ENCODE assay signal across 23 cellular contexts in genomic region chr22:30181459-30182353, GRCh38.
A peak's percentile ranks its signal among the peaks of the same experiment; 100 is the strongest.
DNase-seq lines count a peak whose midpoint lies in the region; ATAC-seq, FAIRE-seq and TF ChIP-seq lines count a peak whose summit lies in the region.
"Had no signal": no experiment of that assay in that cellular context is flagged by ENCODE, and none has a peak within 500 bp of the region (broad histone marks: within the 10 kb centered on the region; RNA-seq: fewer than 3 reads in every experiment).

No MANE protein-coding gene starts in this region.

- H3K79me2 ChIP-seq in astrocyte (ENCODE audit: insufficient read depth, low read length), result no peaks in the 10 kb centered on the region

- H3K36me3 Mint-ChIP-seq in T-helper 2 cell treated with Interferon-gamma antibody and Interleukin-4, amounts not matched to agents 5 μg/mL and 100 μg/mL, for 36 hours (ENCODE audit: low read depth), result peaks cover 6% of the 10 kb centered on the region
- no peaks in the 10 kb centered on the region for H3K36me3 Mint-ChIP-seq in astrocyte (ENCODE audit: low read depth, unreplicated experiment)
- H3K36me3 Mint-ChIP-seq: stimulated activated naive B cell treated with anti-CD40 and anti-IgM and Interleukin-4, amounts not matched to agents 10 μg/mL and 1 μg/mL and 100 μg/mL, for 72 hours; WTC11 had no signal

- TF ChIP-seq CTCF in A549 (IDR thresholded peaks at IDR 0.05) (no peak), HEK293 (tag by site-specific recombination; IDR thresholded peaks at IDR 0.05) (no peak), astrocyte (IDR thresholded peaks at IDR 0.05; ENCODE audit: insufficient read depth, low read depth, low read length) (no peak), pancreas (IDR thresholded peaks at IDR 0.05) (no peak)

- WGBS in A549 (ENCODE audit: missing lambda C conversion rate), result 86% methylated on average over 7 of the region's 7 CpGs
- WGBS in pancreas, 2 donors, result 57 to 58% methylated on average over 7 of the region's 7 CpGs

- no peaks in the 10 kb centered on the region for H3K9me3 Mint-ChIP-seq in T-helper 2 cell treated with Interferon-gamma antibody and Interleukin-4, amounts not matched to agents 5 μg/mL and 100 μg/mL, for 36 hours
- no peaks in the 10 kb centered on the region for H3K9me3 Mint-ChIP-seq in astrocyte (ENCODE audit: unreplicated experiment)
- H3K9me3 Mint-ChIP-seq: central memory CD8-positive, alpha-beta T cell; nephron; stimulated activated naive B cell treated with anti-CD40 and anti-IgM and Interleukin-4, amounts not matched to agents 10 μg/mL and 1 μg/mL and 100 μg/mL, for 72 hours; WTC11 had no signal

- CTCF ChIA-PET in A549 (lab: Yijun Ruan, JAX) (interaction anchor here (0.6 to 1.1 kb wide), 2 partner anchors 19 to 73 kb away, joined by 3 to 7 read pairs; no protein-coding TSS in a partner anchor), HEK293 (lab: Yijun Ruan, JAX) (interaction anchor here (0.7 to 2.5 kb wide), 5 partner anchors 15 to 1958 kb away, joined by 3 to 8 read pairs (median 3); no protein-coding TSS in a partner anchor)

- intact Hi-C loops in pancreas (cut with DNase I), result no loop called here

- no peak overlapping the region for H3K9ac ChIP-seq in astrocyte (ENCODE audit: low read length)

- H3K4me3 ChIP-seq in A549 (no peak overlapping the region), HEK293 (ENCODE audit: low read depth, low read length) (no peak overlapping the region), astrocyte (ENCODE audit: insufficient read depth, low read depth, low read length) (no peak overlapping the region), pancreas (no peak overlapping the region)
- H3K4me3 ChIP-seq: adrenal gland, PC-9, prostate gland, tibial nerve had no signal

- no peaks in the 10 kb centered on the region for H3K36me3 ChIP-seq in HEK293 (ENCODE audit: control insufficient read depth in 2 of 2, insufficient read depth in 1 of 2, low read length in 2 of 2)
- no peaks in the 10 kb centered on the region for H3K36me3 ChIP-seq in astrocyte (ENCODE audit: insufficient read depth, low read length)
- H3K36me3 ChIP-seq in pancreas, result no peaks in the 10 kb centered on the region
- H3K36me3 ChIP-seq: adrenal gland, prostate gland, tibial nerve had no signal

- TF ChIP-seq EP300 in A549 (IDR thresholded peaks at IDR 0.05), result no peak

- H3K27me3 ChIP-seq in astrocyte (ENCODE audit: insufficient read depth, low read length) (no peaks in the 10 kb centered on the region), pancreas (no peaks in the 10 kb centered on the region)
- H3K27me3 ChIP-seq: adrenal gland, tibial nerve had no signal

- peaks cover 36% of the 10 kb centered on the region for H3K4me1 ChIP-seq in A549
- H3K4me1 ChIP-seq in HEK293 (ENCODE audit: control insufficient read depth, insufficient read depth, low read length), result peaks cover 4% of the 10 kb centered on the region
- no peaks in the 10 kb centered on the region for H3K4me1 ChIP-seq in astrocyte (ENCODE audit: insufficient read depth, low read length)
- H3K4me1 ChIP-seq in pancreas, result peaks cover 12 to 22% (median 13%) of the 10 kb centered on the region in 3 donors
- H3K4me1 ChIP-seq: prostate gland, tibial nerve had no signal

- no peak overlapping the region for H2AFZ ChIP-seq in astrocyte (ENCODE audit: low read depth, low read length)
- H2AFZ ChIP-seq: PC-9 had no signal

- H3K9me3 ChIP-seq in A549, result no peaks in the 10 kb centered on the region
- H3K9me3 ChIP-seq in HEK293 (ENCODE audit: control insufficient read depth, insufficient read depth, low read depth, low read length), result no peaks in the 10 kb centered on the region
- H3K9me3 ChIP-seq in astrocyte (ENCODE audit: insufficient read depth, low read depth, low read length), result no peaks in the 10 kb centered on the region
- no peaks in the 10 kb centered on the region for H3K9me3 ChIP-seq in pancreas
- H3K9me3 ChIP-seq: adrenal gland, prostate gland, tibial nerve had no signal

- H4K20me1 ChIP-seq in astrocyte (ENCODE audit: insufficient read depth, low read length), result no peaks in the 10 kb centered on the region

- DNase-seq in A549 (ENCODE audit: low read depth in 1 of 2, low spot score in 1 of 2) (no peak), astrocyte (ENCODE audit: low read depth) (no peak), pancreas (no peak)
- no peak for DNase-seq in T-helper 2 cell treated with Interferon-gamma antibody and Interleukin-4, amounts not matched to agents 5 μg/mL and 100 μg/mL, for 36 hours (ENCODE audit: low spot score)
- DNase-seq: effector CD4-positive, alpha-beta T cell; head of caudate nucleus; mammary epithelial cell; NCI-H1092; NCI-H2107; NCI-H524 treated with DMSO at 0.1 percent for 48 hours; PC-9; stimulated activated CD4-positive, alpha-beta T cell treated with anti-CD3 and anti-CD28 coated beads, Interleukin-12 subunit alpha, Interleukin-12 subunit beta, amount 100 ng/mL, for 4 hours; stimulated activated naive B cell treated with anti-CD40 and anti-IgM and Interleukin-4, amounts not matched to agents 10 μg/mL and 1 μg/mL and 100 μg/mL, for 72 hours had no signal

- peaks cover 86% of the 10 kb centered on the region for H3K4me1 Mint-ChIP-seq in T-helper 2 cell treated with Interferon-gamma antibody and Interleukin-4, amounts not matched to agents 5 μg/mL and 100 μg/mL, for 36 hours (ENCODE audit: low read depth)
- H3K4me1 Mint-ChIP-seq in astrocyte (ENCODE audit: low read depth, unreplicated experiment), result peaks cover 23% of the 10 kb centered on the region
- H3K4me1 Mint-ChIP-seq: central memory CD8-positive, alpha-beta T cell; nephron had no signal

- no peak for ATAC-seq in A549
- ATAC-seq in pancreas, result no peak
- ATAC-seq in HG03045 (IDR thresholded peaks at IDR 0.05; ENCODE audit: unreplicated experiment), result no peak
- ATAC-seq in HG03159 (IDR thresholded peaks at IDR 0.05; ENCODE audit: unreplicated experiment), result no peak
- no peak for ATAC-seq in GM21423 (IDR thresholded peaks at IDR 0.05; ENCODE audit: unreplicated experiment)
- ATAC-seq: stimulated activated naive B cell treated with anti-CD40 and anti-IgM and Interleukin-4, amounts not matched to agents 10 μg/mL and 1 μg/mL and 100 μg/mL, for 72 hours; WTC11 had no signal

- TF ChIP-seq POLR2A in A549 (IDR thresholded peaks at IDR 0.05; ENCODE audit: low read length), result no peak

- H3K27ac Mint-ChIP-seq in T-helper 2 cell treated with Interferon-gamma antibody and Interleukin-4, amounts not matched to agents 5 μg/mL and 100 μg/mL, for 36 hours, result peak overlapping the region; percentile 88
- peak overlapping the region; percentile 34 for H3K27ac Mint-ChIP-seq in astrocyte (ENCODE audit: unreplicated experiment)
- H3K27ac Mint-ChIP-seq: nephron; stimulated activated naive B cell treated with anti-CD40 and anti-IgM and Interleukin-4, amounts not matched to agents 10 μg/mL and 1 μg/mL and 100 μg/mL, for 72 hours; WTC11 had no signal

- POLR2A ChIA-PET in A549 (lab: Yijun Ruan, JAX), result no interaction called here
- POLR2A ChIA-PET in HEK293 (lab: Yijun Ruan, JAX), result interaction anchor here (1.3 kb wide), 1 partner anchor 14 kb away, joined by 4 read pairs; no protein-coding TSS in a partner anchor

- no peak for FAIRE-seq in A549 (lab: Jason Lieb, UNC)
- no peak for FAIRE-seq in astrocyte (lab: Jason Lieb, UNC)
- FAIRE-seq in pancreas (lab: Jason Lieb, UNC), result no peak

- no peaks in the 10 kb centered on the region for H3K27me3 Mint-ChIP-seq in T-helper 2 cell treated with Interferon-gamma antibody and Interleukin-4, amounts not matched to agents 5 μg/mL and 100 μg/mL, for 36 hours (ENCODE audit: low read depth)
- no peaks in the 10 kb centered on the region for H3K27me3 Mint-ChIP-seq in astrocyte (ENCODE audit: low read depth, unreplicated experiment)
- H3K27me3 Mint-ChIP-seq: central memory CD8-positive, alpha-beta T cell had no signal

- TF ChIP-seq RAD21 in A549 (conservative IDR thresholded peaks at IDR 0.05 in 1 of 2, IDR thresholded peaks at IDR 0.05 in 1 of 2), result no peak

- no peak overlapping the region for H3K4me2 ChIP-seq in A549
- no peak overlapping the region for H3K4me2 ChIP-seq in astrocyte (ENCODE audit: low read length)
- H3K4me2 ChIP-seq: PC-9 had no signal

- H3K27ac ChIP-seq in A549 (peak overlapping the region; percentile 38 to 58; a peak in 4 of 6 replicates), HEK293 (ENCODE audit: extremely low read depth, low read depth, low read length) (no peak overlapping the region), astrocyte (ENCODE audit: low read depth, low read length) (no peak overlapping the region), pancreas (no peak overlapping the region)
- H3K27ac ChIP-seq: adrenal gland, PC-9, prostate gland, tibial nerve had no signal

- peak overlapping the region; percentile 42 for H3K4me3 Mint-ChIP-seq in T-helper 2 cell treated with Interferon-gamma antibody and Interleukin-4, amounts not matched to agents 5 μg/mL and 100 μg/mL, for 36 hours
- H3K4me3 Mint-ChIP-seq in astrocyte (ENCODE audit: unreplicated experiment), result no peak overlapping the region
- H3K4me3 Mint-ChIP-seq: central memory CD8-positive, alpha-beta T cell; nephron; stimulated activated naive B cell treated with anti-CD40 and anti-IgM and Interleukin-4, amounts not matched to agents 10 μg/mL and 1 μg/mL and 100 μg/mL, for 72 hours; WTC11 had no signal

TF ChIP-seq in A549, 52 proteins besides CTCF, POLR2A, EP300 and RAD21:
- TF ChIP-seq HOXA7 (CRISPR knock-in tag; IDR thresholded peaks at IDR 0.05), result no peak
- peak; percentile 99 for TF ChIP-seq KDM1A (IDR thresholded peaks at IDR 0.05; ENCODE audit: low read depth)
- TF ChIP-seq CHD4 (IDR thresholded peaks at IDR 0.05; ENCODE audit: borderline replicate concordance), result peak; percentile 88; the same call in 1 of the 2 replicates
- peak; percentile 79; the same call in 1 of the 2 replicates for TF ChIP-seq HDAC2 (IDR thresholded peaks at IDR 0.05)
- no peak for TF ChIP-seq CBX8 (IDR thresholded peaks at IDR 0.05)
- no peak for TF ChIP-seq HES2 (IDR thresholded peaks at IDR 0.05)

TF ChIP-seq in HEK293, 187 proteins besides CTCF, POLR2A, EP300 and RAD21 (continues in another document):
- no peak for TF ChIP-seq ZNF157 (tag by site-specific recombination; IDR thresholded peaks at IDR 0.05)
- peak; percentile 62 for TF ChIP-seq TRIM28 (IDR thresholded peaks at IDR 0.05; ENCODE audit: borderline replicate concordance, low read length)

Comparison
In these comparisons a context has a peak if more than half of its experiments do, and no peak if none do; other contexts are left out.
1. H3K27ac ChIP-seq: peak in A549 (2 of 2); none in HEK293 (single experiment), astrocyte (single experiment) and pancreas (0 of 4).